ENCODE assay signal across 11 cellular contexts in genomic region chr2:121110924-121111323, GRCh38.
"Had no signal": no experiment of that assay in that cellular context is flagged by ENCODE, and none has a peak within 500 bp of the region (broad histone marks: within the 10 kb centered on the region; RNA-seq: fewer than 3 reads in every experiment).

No MANE protein-coding gene starts in this region.

- H3K4me1 ChIP-seq: HAP-1 had no signal

- DNase-seq: GM23248, GOT3, H7, H9, HCEC 1CT, HFFc6 had no signal

- H3K27ac ChIP-seq: GM23248 had no signal

- H3K9ac ChIP-seq: GM23248 had no signal

- H3K36me3 ChIP-seq: HAP-1 had no signal

- H3K4me2 ChIP-seq: GM23338 had no signal

- FAIRE-seq: H1, H54 had no signal

- ATAC-seq: GM23338, HCT116 had no signal

- H3K4me3 ChIP-seq: GM23248, GM23338, HAP-1 had no signal

- H3K9me3 ChIP-seq: HAP-1 had no signal

- H2AFZ ChIP-seq: GM23248, GM23338 had no signal
